In genomic region chr17:81540676-81541027, GRCh38 we compare ENCODE assay signal across 23 cellular contexts. TPM values are rescaled to one million over a fixed set of nuclear protein-coding genes. Genes with fewer than 3 reads are reported as not detected.
A peak's percentile ranks its signal among the peaks of the same experiment; 100 is the strongest.
DNase-seq lines count a peak whose midpoint lies in the region; ATAC-seq, FAIRE-seq and TF ChIP-seq lines count a peak whose summit lies in the region.
"Had no signal": no experiment of that assay in that cellular context is flagged by ENCODE, and none has a peak within 500 bp of the region (broad histone marks: within the 10 kb centered on the region; RNA-seq: fewer than 3 reads in every experiment).

No MANE protein-coding gene starts in this region.

- POLR2A ChIA-PET in RWPE1 (lab: Yijun Ruan, JAX; ENCODE audit: low non-redundant PET), result no interaction called here

- WGBS in right cardiac atrium, result 93% methylated on average over 14 of the region's 14 CpGs

- peak; percentile 13 for FAIRE-seq in urothelium cell line (lab: Jason Lieb, UNC)
- FAIRE-seq: A549, G401.6, GM12878, H54 had no signal

- no peak overlapping the region for H2AFZ ChIP-seq in osteoblast (ENCODE audit: low read length)

- CTCF ChIA-PET in RWPE1 (lab: Yijun Ruan, JAX), result no interaction called here

- H3K27me3 ChIP-seq in right cardiac atrium (ENCODE audit: control insufficient read depth, insufficient read depth), result no peaks in the 10 kb centered on the region
- H3K27me3 ChIP-seq in osteoblast (ENCODE audit: insufficient read depth, low read length), result peaks cover 10% of the 10 kb centered on the region

- no peak for TF ChIP-seq CTCF in RWPE1 (conservative IDR thresholded peaks at IDR 0.05; ENCODE audit: low read depth)
- no peak for TF ChIP-seq CTCF in osteoblast (IDR thresholded peaks at IDR 0.05; ENCODE audit: extremely low read depth, low read depth, low read length)

- H3K4me2 ChIP-seq in osteoblast (ENCODE audit: insufficient read depth, low read length), result no peak overlapping the region
- H3K4me2 ChIP-seq: A549 had no signal

- no peak overlapping the region for H3K4me3 ChIP-seq in right cardiac atrium (ENCODE audit: low read length)
- H3K4me3 ChIP-seq in osteoblast (ENCODE audit: insufficient read depth, low read length), result no peak overlapping the region
- H3K4me3 ChIP-seq: A549, GM12878, HAP-1 had no signal

- H3K9me3 ChIP-seq in right cardiac atrium (ENCODE audit: control insufficient read depth, low read length), result no peaks in the 10 kb centered on the region
- no peaks in the 10 kb centered on the region for H3K9me3 ChIP-seq in osteoblast (ENCODE audit: low read depth, low read length)
- H3K9me3 ChIP-seq: A549, HAP-1 had no signal

- H3K36me3 ChIP-seq in osteoblast (ENCODE audit: insufficient read depth, low read length), result peaks cover 37% of the 10 kb centered on the region

- in situ Hi-C loops in G401 (cut with HindIII; ENCODE audit: low sequenced_read_pairs), result no loop called here

- intact Hi-C loops in right cardiac atrium (cut with DNase I), result no loop called here
- intact Hi-C loops in left ventricle myocardium superior (cut with micrococcal nuclease), result no loop called here

- H3K79me2 ChIP-seq in osteoblast (ENCODE audit: insufficient read depth, low read length), result no peaks in the 10 kb centered on the region

- peaks cover 21% of the 10 kb centered on the region for H4K20me1 ChIP-seq in osteoblast (ENCODE audit: insufficient read depth, low read length)

- ATAC-seq in right cardiac atrium (no peak), left ventricle myocardium superior (no peak)
- ATAC-seq: GM12878 had no signal

- H3K27ac ChIP-seq in right cardiac atrium (ENCODE audit: low read length) (no peak overlapping the region), RWPE1 (peak overlapping the region; percentile 9; the same call in 1 of the 2 replicates), osteoblast (ENCODE audit: low read depth, low read length) (no peak overlapping the region)
- H3K27ac ChIP-seq: A549 had no signal

- peak in 2 of 3 donors; percentile 7 to 41 for DNase-seq in right cardiac atrium
- no peak for DNase-seq in left ventricle myocardium superior
- DNase-seq in RWPE1 (ENCODE audit: low spot score), result no peak
- peak; percentile 73 for DNase-seq in osteoblast (ENCODE audit: insufficient read length, low spot score, missing footprints)
- no peak for DNase-seq in urothelium cell line (ENCODE audit: low spot score)
- no peak for DNase-seq in medulla oblongata (ENCODE audit: extremely low spot score)
- DNase-seq in NCI-H524 (lab: John Stamatoyannopoulos, UW), result no peak
- DNase-seq in G401 (ENCODE audit: low spot score), result no peak
- DNase-seq: 8988T; ACHN; AML-193; C1 segment of cervical spinal cord; Calu3; CD4-positive, alpha-beta memory T cell; COR-L47; DMS53; DMS79 treated with DMSO at 0.1 percent for 48 hours; GOT3 had no signal

- H3K4me1 ChIP-seq in right cardiac atrium (ENCODE audit: control insufficient read depth, insufficient read depth, low read length) (no peaks in the 10 kb centered on the region), osteoblast (ENCODE audit: insufficient read depth, low read length) (no peaks in the 10 kb centered on the region)
- H3K4me1 ChIP-seq: A549, HAP-1 had no signal

RNA-seq across cellular contexts. Expression of gene FAAP100, which starts 11.5 kb away (rescaled TPM):
- total RNA-seq in right cardiac atrium, result 10 to 100 TPM; 12.0 to 15.3 (median 13.5) TPM
- 13.0 TPM for polyA plus RNA-seq in right cardiac atrium
- 15.4 TPM for total RNA-seq in left ventricle myocardium superior
- total RNA-seq in osteoblast, result 43.0 and 44.5 TPM in 2 replicates
- total RNA-seq in G401 (2014; rRNA removed; shearing (Covaris generic)), result 37.1 and 44.6 TPM in 2 replicates

RNA-seq across cellular contexts. Expression of gene FSCN2, which starts 12.5 kb away (rescaled TPM):
- total RNA-seq in right cardiac atrium, result under 1 TPM; 0.45 to 0.63 (median 0.53) TPM
- polyA plus RNA-seq in right cardiac atrium, result 0.48 TPM
- total RNA-seq in left ventricle myocardium superior, result 0.50 TPM
- 2.9 and 5.1 TPM in 2 replicates for total RNA-seq in osteoblast
- 0.80 and 1.4 TPM in 2 replicates for total RNA-seq in G401 (2014; rRNA removed; shearing (Covaris generic))

RNA-seq across cellular contexts. Expression of gene ACTG1, which starts 28.1 kb away (rescaled TPM):
- total RNA-seq in right cardiac atrium (100 to 1,000 TPM; 347 to 772 (median 510) TPM), left ventricle myocardium superior (357 TPM), osteoblast (10,373 and 13,273 TPM in 2 replicates)
- 410 TPM for polyA plus RNA-seq in right cardiac atrium
- 5,595 and 6,819 TPM in 2 replicates for total RNA-seq in G401 (2014; rRNA removed; shearing (Covaris generic))

Comparison
In these comparisons a context has a peak if more than half of its experiments do, and no peak if none do; other contexts are left out.
1. DNase-seq: peak in right cardiac atrium (2 of 3) and osteoblast (single experiment); none in left ventricle myocardium superior (single experiment), RWPE1 (single experiment), urothelium cell line (single experiment), medulla oblongata (single experiment), NCI-H524 (0 of 2) and G401 (single experiment).